Comparison of ENCODE assay signal across 14 cellular contexts in genomic region chr6:166745801-166746668, GRCh38.
A peak's percentile ranks its signal among the peaks of the same experiment; 100 is the strongest.
DNase-seq lines count a peak whose midpoint lies in the region; ATAC-seq, FAIRE-seq and TF ChIP-seq lines count a peak whose summit lies in the region.
"Had no signal": no experiment of that assay in that cellular context is flagged by ENCODE, and none has a peak within 500 bp of the region (broad histone marks: within the 10 kb centered on the region; RNA-seq: fewer than 3 reads in every experiment).

No MANE protein-coding gene starts in this region.

- TF ChIP-seq CTCF in SK-N-SH (IDR thresholded peaks at IDR 0.05) = no peak
- no peak for TF ChIP-seq CTCF in GM12878 (IDR thresholded peaks at IDR 0.05 in 2 of 3, conservative IDR thresholded peaks at IDR 0.05 in 1 of 3; ENCODE audit: control insufficient read depth in 2 of 3, extremely low read depth in 1 of 3, insufficient read depth in 1 of 3, low read depth in 3 of 3, low read length in 3 of 3)
- TF ChIP-seq CTCF in lower lobe of right lung (IDR thresholded peaks at IDR 0.05) = no peak
- no peak for TF ChIP-seq CTCF in GM10266 (IDR thresholded peaks at IDR 0.05; ENCODE audit: control insufficient read depth, insufficient read depth, low read depth, missing control alignments)
- no peak for TF ChIP-seq CTCF in foreskin fibroblast (IDR thresholded peaks at IDR 0.05; ENCODE audit: low read depth, low read length)

- RAD21 ChIA-PET in GM12878 (lab: Charles Lee; ENCODE audit: unreplicated experiment) = no interaction called here

- no peak overlapping the region for H2AFZ ChIP-seq in SK-N-SH (ENCODE audit: low read depth)
- H2AFZ ChIP-seq in GM12878 (ENCODE audit: control insufficient read depth, low read depth, low read length) = no peak overlapping the region

- H3K9me2 ChIP-seq in SK-N-SH = no peaks in the 10 kb centered on the region

- H3K9me3 ChIP-seq in SK-N-SH (no peaks in the 10 kb centered on the region), GM12878 (replicated peaks; ENCODE audit: control insufficient read depth, insufficient read depth, low read length) (no peaks in the 10 kb centered on the region), lower lobe of right lung (no peaks in the 10 kb centered on the region)

- no peak for FAIRE-seq in GM12878 (lab: Jason Lieb, UNC)

- TF ChIP-seq EP300 in SK-N-SH (IDR thresholded peaks at IDR 0.05; ENCODE audit: borderline replicate concordance in 1 of 2, low read depth in 1 of 2, low read length in 1 of 2) = no peak
- no peak for TF ChIP-seq EP300 in GM12878 (IDR thresholded peaks at IDR 0.05; ENCODE audit: borderline replicate concordance in 1 of 2, control insufficient read depth in 1 of 2, low read depth in 2 of 2, low read length in 2 of 2)

- H3K4me2 ChIP-seq in SK-N-SH = no peak overlapping the region
- H3K4me2 ChIP-seq in GM12878 (ENCODE audit: control insufficient read depth, insufficient read depth) = no peak overlapping the region

- 87% methylated on average over 14 of the region's 16 CpGs for WGBS in SK-N-SH (ENCODE audit: low lambda C conversion rate)
- WGBS in GM12878 (ENCODE audit: insufficient coverage, insufficient replicate concordance, low lambda C conversion rate, missing lambda C conversion rate) = 56% methylated on average over 16 of the region's 16 CpGs

- intact Hi-C loops in GM12878 (cut with micrococcal nuclease; ENCODE audit: unreplicated experiment) (no loop called here), lower lobe of right lung (cut with DNase I) (no loop called here)

- no peaks in the 10 kb centered on the region for H4K20me1 ChIP-seq in SK-N-SH (ENCODE audit: insufficient read depth)
- no peaks in the 10 kb centered on the region for H4K20me1 ChIP-seq in GM12878 (ENCODE audit: control insufficient read depth, insufficient read depth)

- POLR2A ChIA-PET in SK-N-SH (lab: Yijun Ruan, JAX) (no interaction called here), GM12878 (lab: Charles Lee) (no interaction called here)

- BruUV-seq in GM12878 (replicated peaks; lab: Mats Ljungman, UMichigan) = no TSS peak

- H3K27me3 ChIP-seq in SK-N-SH (ENCODE audit: insufficient read depth) (no peaks in the 10 kb centered on the region), GM12878 (replicated peaks in 1 of 2; ENCODE audit: control insufficient read depth in 2 of 2, insufficient read depth in 2 of 2, low read length in 1 of 2) (no peaks in the 10 kb centered on the region; a peak in 2 of 4 replicates), lower lobe of right lung (ENCODE audit: low read depth) (no peaks in the 10 kb centered on the region)

- DNase-seq in SK-N-SH (no peak), GM12878 (ENCODE audit: low read depth, low spot score) (no peak), lower lobe of right lung (no peak), GM10266 (ENCODE audit: extremely low spot score) (no peak), foreskin fibroblast (no peak)
- DNase-seq: DMS79, HFFc6, NCI-H2029, NCI-H345, NCI-H526 treated with DMSO at 0.1 percent for 48 hours, SIG-M5 had no signal

- no peaks in the 10 kb centered on the region for H3K36me3 ChIP-seq in SK-N-SH (replicated peaks in 1 of 2; ENCODE audit: control insufficient read depth in 1 of 2, insufficient read depth in 2 of 2, low read length in 1 of 2)
- no peaks in the 10 kb centered on the region for H3K36me3 ChIP-seq in GM12878 (ENCODE audit: control insufficient read depth in 2 of 2, insufficient read depth in 2 of 2, low read length in 1 of 2)
- no peaks in the 10 kb centered on the region for H3K36me3 ChIP-seq in lower lobe of right lung

- H3K4me1 ChIP-seq in SK-N-SH (ENCODE audit: control insufficient read depth in 1 of 2, insufficient read depth in 2 of 2, low read depth in 1 of 2, low read length in 1 of 2) (peaks cover 0 to 14% of the 10 kb centered on the region in 2 experiments; a peak in 1 of 4 replicates), GM12878 (ENCODE audit: control insufficient read depth, insufficient read depth, low read length) (0 out of 2 replicates have a peak, but pooled peaks cover under 1% of the 10 kb centered on the region), lower lobe of right lung (no peaks in the 10 kb centered on the region)

- no peak for TF ChIP-seq RAD21 in SK-N-SH (IDR thresholded peaks at IDR 0.05; ENCODE audit: low read length)
- TF ChIP-seq RAD21 in GM12878 (IDR thresholded peaks at IDR 0.05; ENCODE audit: insufficient read depth, low read depth, low read length) = no peak

- ATAC-seq in SK-N-SH treated with all-trans-retinoic acid at 6 μM for 48 hours (peak; percentile 33; the same call in 1 of the 3 replicates), GM12878 (peak; percentile 41; the same call in 1 of the 3 replicates), lower lobe of right lung (peak; percentile 23 to 30), HG02623 (IDR thresholded peaks at IDR 0.05; ENCODE audit: unreplicated experiment) (no peak), HG02981 (IDR thresholded peaks at IDR 0.05; ENCODE audit: unreplicated experiment) (no peak)

- H3K4me3 ChIP-seq in SK-N-SH (ENCODE audit: low read depth in 2 of 2, low read length in 1 of 2) = no peak overlapping the region
- no peak overlapping the region for H3K4me3 ChIP-seq in GM12878
- H3K4me3 ChIP-seq in lower lobe of right lung = no peak overlapping the region
- no peak overlapping the region for H3K4me3 ChIP-seq in foreskin fibroblast (ENCODE audit: low read depth in 1 of 2, low read length in 2 of 2)

- no peaks in the 10 kb centered on the region for H3K79me2 ChIP-seq in SK-N-SH (ENCODE audit: insufficient read depth)
- no peaks in the 10 kb centered on the region for H3K79me2 ChIP-seq in GM12878 (ENCODE audit: control insufficient read depth, insufficient read depth, low read length)

- H3K9ac ChIP-seq in SK-N-SH (no peak overlapping the region), GM12878 (ENCODE audit: control insufficient read depth, insufficient read depth, low read length) (no peak overlapping the region)

- in situ Hi-C loops in GM12878 (cut with MboI) = no loop called here

- H3K27ac ChIP-seq in SK-N-SH (ENCODE audit: low read depth in 2 of 2, low read length in 1 of 2) (no peak overlapping the region), GM12878 (ENCODE audit: control insufficient read depth, insufficient read depth) (no peak overlapping the region), lower lobe of right lung (no peak overlapping the region)

- SMC1A ChIA-PET in GM12878 (lab: Charles Lee; ENCODE audit: uncharacterized antibody, unreplicated experiment) = no interaction called here

- CTCF ChIA-PET in SK-N-SH (lab: Yijun Ruan, JAX) = interaction anchor here (0.7 to 1.2 kb wide), 3 partner anchors 19 to 29 kb away, joined by 3 read pairs; no protein-coding TSS in a partner anchor
- CTCF ChIA-PET in GM12878 (lab: Yijun Ruan, JAX) = interaction anchor here (0.7 kb wide), 1 partner anchor 29 kb away, joined by 3 read pairs; no protein-coding TSS in a partner anchor

- TF ChIP-seq POLR2A in GM12878 (IDR thresholded peaks at IDR 0.05; ENCODE audit: low read depth, low read length) = no peak

- no peaks in the 10 kb centered on the region for H3F3A ChIP-seq in SK-N-SH (replicated peaks; ENCODE audit: insufficient read depth)

TF ChIP-seq in SK-N-SH treated with all-trans-retinoic acid at 6 μM for 48 hours, 23 proteins besides CTCF, POLR2A, EP300 and RAD21 (continues in another document):
- no peak for TF ChIP-seq ESRRG (CRISPR knock-in tag; IDR thresholded peaks at IDR 0.05)
- no peak for TF ChIP-seq PPARA (CRISPR knock-in tag; IDR thresholded peaks at IDR 0.05; ENCODE audit: borderline replicate concordance)
- no peak for TF ChIP-seq TCF4 (CRISPR knock-in tag; IDR thresholded peaks at IDR 0.05; ENCODE audit: borderline replicate concordance)

TF ChIP-seq in SK-N-SH, 30 proteins besides CTCF, POLR2A, EP300 and RAD21 (continues in another document):
- TF ChIP-seq RXRA (IDR thresholded peaks at IDR 0.05; ENCODE audit: borderline replicate concordance, low read depth) = no peak
- no peak for TF ChIP-seq ELF1 (IDR thresholded peaks at IDR 0.05)

TF ChIP-seq in GM12878, 131 proteins besides CTCF, POLR2A, EP300 and RAD21 (continues in another document):
- no peak for TF ChIP-seq ZNF274 (IDR thresholded peaks at IDR 0.05; ENCODE audit: insufficient read depth, insufficient read length)
- no peak for TF ChIP-seq IRF4 (IDR thresholded peaks at IDR 0.05; ENCODE audit: low read depth, low read length)
- TF ChIP-seq NBN (IDR thresholded peaks at IDR 0.05) = no peak
- TF ChIP-seq ZNF217 (IDR thresholded peaks at IDR 0.05) = no peak
- no peak for TF ChIP-seq SPI1 (IDR thresholded peaks at IDR 0.05; ENCODE audit: borderline replicate concordance, insufficient read depth, low read depth, low read length)
- TF ChIP-seq CBX5 (IDR thresholded peaks at IDR 0.05; ENCODE audit: low read depth) = no peak
- no peak for TF ChIP-seq CEBPB (IDR thresholded peaks at IDR 0.05; ENCODE audit: borderline replicate concordance in 1 of 2, low read depth in 2 of 2, low read length in 2 of 2)
- no peak for TF ChIP-seq MYC (IDR thresholded peaks at IDR 0.05; ENCODE audit: insufficient read depth, insufficient read length, insufficient replicate concordance, low read length, severe bottlenecking)
- TF ChIP-seq CHD4 (IDR thresholded peaks at IDR 0.05) = no peak
- TF ChIP-seq SKIL (IDR thresholded peaks at IDR 0.05; ENCODE audit: low read depth, poor library complexity, severe bottlenecking) = no peak
- no peak for TF ChIP-seq CHD1 (IDR thresholded peaks at IDR 0.05; ENCODE audit: low read depth, low read length)
- TF ChIP-seq TARDBP (IDR thresholded peaks at IDR 0.05; ENCODE audit: borderline replicate concordance) = no peak
- no peak for TF ChIP-seq HDAC6 (IDR thresholded peaks at IDR 0.05; ENCODE audit: unreplicated experiment)

Comparison
In these comparisons a context has a peak if more than half of its experiments do, and no peak if none do; other contexts are left out.
1. ATAC-seq: peak in SK-N-SH treated with all-trans-retinoic acid at 6 μM for 48 hours (single experiment), GM12878 (single experiment) and lower lobe of right lung (2 of 2); none in HG02623 (single experiment) and HG02981 (single experiment).